ENCODE assay signal across 1 cellular context in the genomic region with DNA sequence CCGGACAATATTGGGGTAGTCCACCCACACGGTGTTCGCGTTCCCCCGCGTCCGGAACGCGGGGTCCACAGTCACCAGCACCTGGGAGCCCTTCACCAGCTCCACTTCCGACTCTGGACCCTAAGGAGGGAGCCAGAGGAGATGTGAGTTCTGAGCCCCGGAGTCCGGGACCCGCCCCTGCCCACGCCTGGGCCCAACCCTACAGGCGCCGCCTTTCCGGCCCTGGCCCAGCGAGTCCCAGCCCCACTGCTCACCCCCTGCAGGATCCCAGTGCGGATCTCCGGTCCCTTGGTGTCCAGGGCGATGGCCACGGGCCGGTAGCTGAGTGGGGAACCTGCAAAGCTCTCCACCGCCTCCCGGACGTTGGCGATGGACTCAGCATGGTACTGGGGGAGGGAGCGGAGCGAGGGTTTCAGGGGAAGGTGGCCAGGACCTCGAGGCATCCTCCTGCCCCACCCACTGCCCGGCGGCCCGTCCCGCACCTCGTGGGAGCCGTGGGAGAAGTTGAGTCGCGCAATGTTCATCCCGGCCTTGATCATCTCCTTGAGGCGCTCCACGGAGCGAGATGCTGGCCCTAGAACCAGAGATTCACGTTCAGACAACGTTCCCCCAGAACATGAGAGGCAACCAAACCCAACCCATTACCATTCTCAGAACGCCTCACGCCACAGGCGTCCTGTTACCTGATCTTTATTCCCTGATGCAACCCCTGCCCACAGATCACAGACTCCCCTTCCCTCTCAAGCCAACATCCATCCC.
TF ChIP-seq lines count a peak whose summit lies in the region.

No MANE protein-coding gene starts in this region.

TF ChIP-seq in H1, 55 proteins besides CTCF, POLR2A, EP300 and RAD21:
- TF ChIP-seq CEBPB (IDR thresholded peaks at IDR 0.05; ENCODE audit: low read depth, low read length) (peak; percentile 32; the same call in 1 of the 2 replicates), CTBP2 (IDR thresholded peaks at IDR 0.05; ENCODE audit: borderline replicate concordance, insufficient read depth, insufficient read length, low read length) (peak; percentile 73), SIN3A (conservative IDR thresholded peaks at IDR 0.05 in 1 of 2, IDR thresholded peaks at IDR 0.05 in 1 of 2; ENCODE audit: low read depth in 1 of 2, low read length in 2 of 2) (peak in 1 of 2 experiments; percentile 47; a peak in 1 of 4 replicates), BRCA1 (IDR thresholded peaks at IDR 0.05; ENCODE audit: low read depth, low read length) (no peak), EGR1 (IDR thresholded peaks at IDR 0.05; ENCODE audit: borderline replicate concordance, low read depth, low read length) (peak; percentile 6; the same call in 1 of the 2 replicates), TCF12 (IDR thresholded peaks at IDR 0.05; ENCODE audit: low read depth, low read length) (no peak), MAFK (IDR thresholded peaks at IDR 0.05; ENCODE audit: low read depth, low read length) (no peak), EZH2 (IDR thresholded peaks at IDR 0.05; ENCODE audit: low read depth, low read length, severe bottlenecking) (peak; percentile 32), HDAC2 (IDR thresholded peaks at IDR 0.05; ENCODE audit: borderline replicate concordance in 1 of 2, low read depth in 2 of 2, low read length in 2 of 2) (no peak), KDM4A (IDR thresholded peaks at IDR 0.05; ENCODE audit: low read depth, low read length, severe bottlenecking) (peak; percentile 99), ASH2L (IDR thresholded peaks at IDR 0.05; ENCODE audit: low read length) (peak; percentile 98), PHF8 (conservative IDR thresholded peaks at IDR 0.05; ENCODE audit: low read depth, low read length) (0 out of 2 replicates have a peak, but pooled peaks have one; percentile 29), RBBP5 (IDR thresholded peaks at IDR 0.05; ENCODE audit: borderline replicate concordance, low read depth, low read length) (peak; percentile 89), YY1 (IDR thresholded peaks at IDR 0.05; ENCODE audit: low read depth, low read length) (0 out of 2 replicates have a peak, but pooled peaks have one; percentile 51)
- TF ChIP-seq, protein P1, sequence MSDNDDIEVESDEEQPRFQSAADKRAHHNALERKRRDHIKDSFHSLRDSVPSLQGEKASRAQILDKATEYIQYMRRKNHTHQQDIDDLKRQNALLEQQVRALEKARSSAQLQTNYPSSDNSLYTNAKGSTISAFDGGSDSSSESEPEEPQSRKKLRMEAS (IDR thresholded peaks at IDR 0.05): peak; percentile 71
